In the genomic region with DNA sequence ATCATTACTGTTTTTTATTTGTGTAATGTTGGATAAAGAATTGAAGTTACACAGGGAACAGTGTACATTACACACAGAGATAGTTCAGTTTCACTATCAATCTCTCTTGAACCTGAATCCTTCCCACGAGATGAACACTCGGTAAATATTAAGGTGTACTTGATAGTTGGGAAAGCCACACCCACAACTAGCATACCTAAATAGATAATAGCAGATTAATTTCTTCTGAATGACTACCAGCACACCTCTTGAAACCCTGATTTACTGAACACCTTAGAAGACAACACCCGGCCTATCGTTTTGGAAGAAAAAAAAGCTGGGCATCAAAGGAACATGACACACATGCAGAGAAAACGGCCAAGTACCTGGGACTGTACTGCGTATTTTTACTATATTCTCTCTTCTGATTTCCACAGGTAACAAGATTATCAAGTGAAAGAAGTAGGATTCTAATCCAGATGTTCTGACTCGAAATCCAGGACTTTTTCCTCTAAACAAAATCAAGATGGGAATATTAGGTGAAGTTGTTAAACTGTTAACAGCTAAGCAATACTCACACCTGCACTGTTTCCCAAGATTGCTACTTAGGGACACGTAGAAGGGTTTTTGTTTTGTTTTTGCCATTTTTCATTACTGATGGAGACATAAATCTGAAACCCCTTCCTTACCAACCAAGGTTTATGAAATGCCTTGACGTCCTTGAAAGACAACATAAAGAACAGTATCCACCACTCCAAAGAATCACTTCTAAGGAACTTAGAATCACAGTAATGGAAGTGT, we compare ENCODE assay signal across 8 cellular contexts. TPM values are rescaled to one million over a fixed set of nuclear protein-coding genes. Genes with fewer than 3 reads are reported as not detected.
DNase-seq lines count a peak whose midpoint lies in the region; ATAC-seq and TF ChIP-seq lines count a peak whose summit lies in the region.

No MANE protein-coding gene starts in this region.

- no peak for TF ChIP-seq POLR2A in IMR-90 (IDR thresholded peaks at IDR 0.05; ENCODE audit: low read depth, low read length)
- no peak for TF ChIP-seq POLR2A in breast epithelium (IDR thresholded peaks at IDR 0.05)

- DNase-seq in ACHN (peak; percentile 33), IMR-90 (no peak), breast epithelium (ENCODE audit: low spot score in 2 of 2) (no peak), memory B cell (ENCODE audit: low spot score in 2 of 2) (no peak)

- peak overlapping the region; percentile 93; the same call in 1 of the 3 replicates for H2BK15ac ChIP-seq in IMR-90 (ENCODE audit: low read depth, low read length)

- H3K36me3 ChIP-seq in IMR-90 (ENCODE audit: control insufficient read depth, insufficient read depth, low read length) = no peaks in the 10 kb centered on the region
- H3K36me3 ChIP-seq in breast epithelium = no peaks in the 10 kb centered on the region
- no peaks in the 10 kb centered on the region for H3K36me3 ChIP-seq in urinary bladder (ENCODE audit: insufficient read depth)

- peak overlapping the region; percentile 96 for H3K4ac ChIP-seq in IMR-90 (ENCODE audit: low read depth, low read length)

- no peak overlapping the region for H2BK120ac ChIP-seq in IMR-90 (ENCODE audit: low read depth, low read length)

- H3K9me3 Mint-ChIP-seq in memory B cell = peaks cover 2% of the 10 kb centered on the region

- H2AFZ ChIP-seq in IMR-90 (replicated peaks; ENCODE audit: low read length, poor library complexity) = no peak overlapping the region

- H3K18ac ChIP-seq in IMR-90 (ENCODE audit: low read depth, low read length) = peak overlapping the region; percentile 90; the same call in 1 of the 2 replicates

- in situ Hi-C loops in ACHN (cut with HindIII; ENCODE audit: low pct_ligation_motif_present, low pct_unique_long_range_greater_than_20kb, low sequenced_read_pairs) (no loop called here), IMR-90 (cut with MboI; ENCODE audit: low sequenced_read_pairs) (no loop called here)

- no CpG with 5 or more reads among the region's 9 CpGs for WGBS in IMR-90 (ENCODE audit: extremely low coverage in 2 of 2, insufficient read length in 1 of 2), 2 experiments
- WGBS in urinary bladder = 29% methylated on average over 9 of the region's 9 CpGs

- no peak overlapping the region; the same call in 1 of the 2 replicates for H2AK5ac ChIP-seq in IMR-90 (ENCODE audit: low read depth, low read length)

- H4K20me1 ChIP-seq in IMR-90 (ENCODE audit: insufficient read depth, low read length) = no peaks in the 10 kb centered on the region

- peak overlapping the region; percentile 95; the same call in 1 of the 2 replicates for H4K5ac ChIP-seq in IMR-90 (ENCODE audit: low read depth, low read length)

- TF ChIP-seq RAD21 in IMR-90 (IDR thresholded peaks at IDR 0.05; ENCODE audit: low read length) = no peak

- H3K4me3 ChIP-seq in IMR-90 (ENCODE audit: insufficient read depth, low read depth, low read length) (peak overlapping the region; percentile 90), breast epithelium (peak overlapping the region; percentile 89 to 99 (median 97)), urinary bladder (ENCODE audit: low read depth, low read length) (peak overlapping the region; percentile 78)

- no TSS peak for BruUV-seq in IMR-90 (replicated peaks; lab: Mats Ljungman, UMichigan)

- peaks cover 17% of the 10 kb centered on the region for H3K4me1 Mint-ChIP-seq in memory B cell

- POLR2A ChIA-PET in IMR-90 (lab: Charles Lee; ENCODE audit: unreplicated experiment) = interaction anchor here (0.6 kb wide), 1 partner anchor 103 kb away, joined by 3 read pairs; no protein-coding TSS in a partner anchor

- peak overlapping the region; percentile 96; the same call in 1 of the 2 replicates for H3K9ac ChIP-seq in IMR-90 (ENCODE audit: low read depth, low read length)

- no peak overlapping the region for H2BK20ac ChIP-seq in IMR-90 (ENCODE audit: low read depth, low read length)

- intact Hi-C loops in IMR-90 (cut with micrococcal nuclease) = loop anchor here (5.0 kb wide), 1 partner anchor 466 kb away; no protein-coding TSS in a partner anchor
- intact Hi-C loops in breast epithelium (cut with DNase I; ENCODE audit: low total_unique reads) = no loop called here

- peaks cover 3 to 28% of the 10 kb centered on the region in 2 experiments for H3K79me1 ChIP-seq in IMR-90 (ENCODE audit: low read depth in 1 of 2, low read length in 2 of 2)

- H3K14ac ChIP-seq in IMR-90 (replicated peaks; ENCODE audit: low read depth, low read length) = peak overlapping the region; percentile 96

- ATAC-seq in IMR-90 (ENCODE audit: low read depth) (no peak), memory B cell (ENCODE audit: low read depth) (no peak), GM19397 (IDR thresholded peaks at IDR 0.05; ENCODE audit: unreplicated experiment) (no peak), GM18861 (IDR thresholded peaks at IDR 0.05; ENCODE audit: unreplicated experiment) (no peak), GM19467 (IDR thresholded peaks at IDR 0.05; ENCODE audit: unreplicated experiment) (no peak)

- H3K27ac ChIP-seq in IMR-90 (ENCODE audit: insufficient read depth, low read length) (no peak overlapping the region), breast epithelium (peak overlapping the region; percentile 97 to 98), urinary bladder (ENCODE audit: low read depth) (peak overlapping the region; percentile 91)

- H3K9me3 ChIP-seq in IMR-90 (ENCODE audit: control insufficient read depth, insufficient read depth, low read length) (peaks cover 4% of the 10 kb centered on the region), breast epithelium (peaks cover 0 to 10% of the 10 kb centered on the region in 2 donors)

- CTCF ChIA-PET in IMR-90 (lab: Yijun Ruan, JAX) = interaction anchor here (1.1 kb wide), 1 partner anchor 131 kb away, joined by 3 read pairs; no protein-coding TSS in a partner anchor

- peaks cover 9% of the 10 kb centered on the region for H3K36me3 Mint-ChIP-seq in memory B cell

- peak overlapping the region; percentile 92; the same call in 1 of the 2 replicates for H3K56ac ChIP-seq in IMR-90 (ENCODE audit: extremely low read depth, insufficient read depth, low read length)

- H2AK9ac ChIP-seq in IMR-90 (replicated peaks; ENCODE audit: low read depth, low read length, poor library complexity) = no peak overlapping the region

- peak overlapping the region; percentile 96 for H3K4me2 ChIP-seq in IMR-90 (ENCODE audit: low read depth, low read length)

- H3K4me3 Mint-ChIP-seq in memory B cell = peak overlapping the region; percentile 97

- H3K9me1 ChIP-seq in IMR-90 (ENCODE audit: insufficient read depth, low read length) = 0 out of 2 replicates have a peak, but pooled peaks cover 3% of the 10 kb centered on the region

- H3K27me3 ChIP-seq in IMR-90 (ENCODE audit: control insufficient read depth, insufficient read depth, low read length) = peaks cover 2% of the 10 kb centered on the region
- H3K27me3 ChIP-seq in breast epithelium = no peaks in the 10 kb centered on the region

- H4K91ac ChIP-seq in IMR-90 (ENCODE audit: insufficient read depth, low read depth, low read length) = no peak overlapping the region

- H3K4me1 ChIP-seq in IMR-90 (ENCODE audit: control insufficient read depth, insufficient read depth, low read length) (no peaks in the 10 kb centered on the region), breast epithelium (no peaks in the 10 kb centered on the region), urinary bladder (ENCODE audit: insufficient read depth) (no peaks in the 10 kb centered on the region)

- H3K23ac ChIP-seq in IMR-90 (ENCODE audit: low read depth, low read length) = peak overlapping the region; percentile 97; the same call in 1 of the 2 replicates

- dilution Hi-C loops in IMR-90 (cut with HindIII; ENCODE audit: low sequenced_read_pairs, unreplicated experiment) = no loop called here

- H2BK5ac ChIP-seq in IMR-90 (ENCODE audit: low read depth, low read length, poor library complexity, severe bottlenecking) = peak overlapping the region; percentile 83

- no peaks in the 10 kb centered on the region for H3K27me3 Mint-ChIP-seq in memory B cell

- TF ChIP-seq CTCF in IMR-90 (conservative IDR thresholded peaks at IDR 0.05; ENCODE audit: low read depth, low read length) = no peak
- TF ChIP-seq CTCF in breast epithelium (IDR thresholded peaks at IDR 0.05) = no peak

- peak overlapping the region; percentile 96 to 98; a peak in 2 of 4 replicates for H4K8ac ChIP-seq in IMR-90 (ENCODE audit: low read depth in 2 of 2, low read length in 2 of 2)

- H3K27ac Mint-ChIP-seq in memory B cell = peak overlapping the region; percentile 99

TF ChIP-seq in IMR-90, 13 proteins besides CTCF, POLR2A, EP300 and RAD21 (continues in another document):
- TF ChIP-seq BHLHE40 (IDR thresholded peaks at IDR 0.05; ENCODE audit: low read depth, low read length) (no peak), MAZ (IDR thresholded peaks at IDR 0.05; ENCODE audit: borderline replicate concordance, low read depth, low read length) (no peak), RCOR1 (IDR thresholded peaks at IDR 0.05; ENCODE audit: insufficient replicate concordance, low read length) (no peak), ELK1 (IDR thresholded peaks at IDR 0.05; ENCODE audit: borderline replicate concordance, low read depth, low read length) (no peak), RFX5 (IDR thresholded peaks at IDR 0.05; ENCODE audit: low read depth, low read length) (no peak), MXI1 (IDR thresholded peaks at IDR 0.05; ENCODE audit: borderline replicate concordance, low read depth, low read length) (no peak), CEBPB (IDR thresholded peaks at IDR 0.05; ENCODE audit: low read depth, low read length) (no peak), SMC3 (IDR thresholded peaks at IDR 0.05; ENCODE audit: low read depth, low read length) (no peak), CHD1 (IDR thresholded peaks at IDR 0.05; ENCODE audit: low read depth, low read length) (no peak)

RNA-seq across cellular contexts. Expression of gene CCDC186, which starts 1.0 kb away (rescaled TPM):
- total RNA-seq in IMR-90 (2012; rRNA removed) (6.1 and 15.8 TPM in 2 replicates), breast epithelium (10 to 100 TPM; 23.5 to 62.1 (median 41.6) TPM), urinary bladder (83.1 TPM)
- polyA plus RNA-seq in IMR-90 (2012; rRNA removed) (2.7 and 3.0 TPM in 2 replicates), urinary bladder (5.7 TPM)
- polyA plus RNA-seq in IMR-90 (2012; cell fraction: cytosol; rRNA removed) = 0.29 and 0.53 TPM in 2 replicates
- 0.74 and 5.2 TPM in 2 replicates for polyA plus RNA-seq in IMR-90 (2012; cell fraction: nucleus; rRNA removed; ENCODE audit: low replicate concordance)

RNA-seq across cellular contexts. Expression of gene TDRD1, which starts 6.2 kb away (rescaled TPM):
- total RNA-seq in IMR-90 (2012; rRNA removed) (not detected in 2 replicates), breast epithelium (under 1 TPM; under 0.01 to 0.73 (median 0.33) TPM), urinary bladder (0.53 TPM)
- polyA plus RNA-seq in IMR-90 (2012; rRNA removed) (not detected in 2 replicates), urinary bladder (0.04 TPM)
- polyA plus RNA-seq in IMR-90 (2012; cell fraction: cytosol; rRNA removed) = not detected in 2 replicates
- not detected in 2 replicates for polyA plus RNA-seq in IMR-90 (2012; cell fraction: nucleus; rRNA removed; ENCODE audit: low replicate concordance)
